ENCODE assay signal across 22 cellular contexts in the genomic region with DNA sequence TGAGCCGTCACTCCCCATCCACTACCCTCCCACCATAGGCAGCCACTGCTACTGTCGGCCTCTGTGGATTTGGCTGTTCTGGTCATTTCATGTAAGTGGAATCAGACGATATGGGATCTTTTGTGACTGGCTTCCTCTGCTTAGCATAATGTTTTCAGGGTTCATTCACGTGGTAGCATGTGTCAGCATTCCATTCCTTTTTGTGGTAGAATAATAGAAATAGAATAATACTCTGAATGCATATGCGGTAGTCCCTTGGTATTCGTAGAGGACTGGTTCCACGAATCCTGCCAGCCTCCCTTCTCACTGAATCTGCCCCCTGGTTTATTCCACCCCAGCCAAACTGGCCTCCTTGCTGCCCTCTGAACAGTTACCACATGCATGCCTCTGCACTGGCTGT.
A peak's percentile ranks its signal among the peaks of the same experiment; 100 is the strongest.
DNase-seq lines count a peak whose midpoint lies in the region; FAIRE-seq and TF ChIP-seq lines count a peak whose summit lies in the region.
"Had no signal": no experiment of that assay in that cellular context is flagged by ENCODE, and none has a peak within 500 bp of the region (broad histone marks: within the 10 kb centered on the region; RNA-seq: fewer than 3 reads in every experiment).

No MANE protein-coding gene starts in this region.

- intact Hi-C loops in activated naive CD4-positive, alpha-beta T cell treated with anti-CD3 and anti-CD28 coated beads for 36 hours (cut with micrococcal nuclease): loop anchor here (2.0 kb wide), 1 partner anchor 461 kb away; no protein-coding TSS in a partner anchor

- H3K27me3 Mint-ChIP-seq in astrocyte (ENCODE audit: low read depth, unreplicated experiment): peaks cover 3% of the 10 kb centered on the region
- no peaks in the 10 kb centered on the region for H3K27me3 Mint-ChIP-seq in activated naive CD4-positive, alpha-beta T cell treated with anti-CD3 and anti-CD28 coated beads for 36 hours (ENCODE audit: low read depth)

- no peak for TF ChIP-seq CTCF in astrocyte (IDR thresholded peaks at IDR 0.05; ENCODE audit: insufficient read depth, low read depth, low read length)

- DNase-seq in HS-27A (ENCODE audit: low read depth) (peak; percentile 2), astrocyte (ENCODE audit: low read depth) (peak; percentile 96), fibroblast of peridontal ligament (ENCODE audit: extremely low read depth) (peak; percentile 26), cerebellar cortex (ENCODE audit: low spot score) (no peak), T1000 (lab: John Stamatoyannopoulos, UW) (no peak), hepatic stellate cell (ENCODE audit: low spot score) (no peak)
- no peak for DNase-seq in activated naive CD4-positive, alpha-beta T cell treated with anti-CD3 and anti-CD28 coated beads for 36 hours
- DNase-seq: ACHN; CD8-positive, alpha-beta T cell; DMS79; NCI-H1436 treated with DMSO at 0.1 percent for 48 hours; NCI-H2029 treated with DMSO at 0.1 percent for 48 hours; NCI-H510A; NCI-H774; Right ventricle myocardium superior; SK-N-SH had no signal

- no peak for FAIRE-seq in astrocyte (lab: Jason Lieb, UNC)
- FAIRE-seq: D721Med, G401.6, K562 had no signal

- H3K36me3 ChIP-seq in astrocyte (ENCODE audit: insufficient read depth, low read length): no peaks in the 10 kb centered on the region
- H3K36me3 ChIP-seq: BLaER1 had no signal

- peaks cover 30% of the 10 kb centered on the region for H3K4me1 ChIP-seq in astrocyte (ENCODE audit: insufficient read depth, low read length)

- H3K36me3 Mint-ChIP-seq in astrocyte (ENCODE audit: low read depth, unreplicated experiment): no peaks in the 10 kb centered on the region
- H3K36me3 Mint-ChIP-seq in activated naive CD4-positive, alpha-beta T cell treated with anti-CD3 and anti-CD28 coated beads for 36 hours (ENCODE audit: low read depth): no peaks in the 10 kb centered on the region
- H3K36me3 Mint-ChIP-seq: CD8-positive, alpha-beta T cell had no signal

- peaks cover 24% of the 10 kb centered on the region for H3K4me1 Mint-ChIP-seq in astrocyte (ENCODE audit: low read depth, unreplicated experiment)
- H3K4me1 Mint-ChIP-seq in activated naive CD4-positive, alpha-beta T cell treated with anti-CD3 and anti-CD28 coated beads for 36 hours (ENCODE audit: low read depth): no peaks in the 10 kb centered on the region

- H3K9me3 Mint-ChIP-seq in astrocyte (ENCODE audit: unreplicated experiment): no peaks in the 10 kb centered on the region
- H3K9me3 Mint-ChIP-seq in activated naive CD4-positive, alpha-beta T cell treated with anti-CD3 and anti-CD28 coated beads for 36 hours: no peaks in the 10 kb centered on the region
- H3K9me3 Mint-ChIP-seq: CD8-positive, alpha-beta T cell; GM23338 had no signal

- H4K20me1 ChIP-seq in astrocyte (ENCODE audit: insufficient read depth, low read length): no peaks in the 10 kb centered on the region
- H4K20me1 ChIP-seq: BLaER1 had no signal

- H3K9ac ChIP-seq in astrocyte (ENCODE audit: low read length): peak overlapping the region; percentile 39
- H3K9ac ChIP-seq: BLaER1, SK-N-SH had no signal

- H3K27ac Mint-ChIP-seq in astrocyte (ENCODE audit: unreplicated experiment): no peak overlapping the region
- no peak overlapping the region for H3K27ac Mint-ChIP-seq in activated naive CD4-positive, alpha-beta T cell treated with anti-CD3 and anti-CD28 coated beads for 36 hours
- H3K27ac Mint-ChIP-seq: CD8-positive, alpha-beta T cell; GM23338 had no signal

- H3K9me3 ChIP-seq in astrocyte (ENCODE audit: insufficient read depth, low read depth, low read length): no peaks in the 10 kb centered on the region
- H3K9me3 ChIP-seq: BLaER1, SK-N-SH had no signal

- H3K4me3 ChIP-seq in astrocyte (ENCODE audit: insufficient read depth, low read depth, low read length): no peak overlapping the region
- H3K4me3 ChIP-seq: BLaER1, GM23338, K562 had no signal

- no peak overlapping the region for H3K4me3 Mint-ChIP-seq in astrocyte (ENCODE audit: unreplicated experiment)
- no peak overlapping the region for H3K4me3 Mint-ChIP-seq in activated naive CD4-positive, alpha-beta T cell treated with anti-CD3 and anti-CD28 coated beads for 36 hours
- H3K4me3 Mint-ChIP-seq: CD8-positive, alpha-beta T cell; GM23338 had no signal

- peak overlapping the region; percentile 72 for H3K27ac ChIP-seq in astrocyte (ENCODE audit: low read depth, low read length)
- H3K27ac ChIP-seq: BLaER1, HL-60 had no signal

- CTCF ChIA-PET in activated naive CD4-positive, alpha-beta T cell treated with anti-CD3 and anti-CD28 coated beads for 36 hours (lab: Charles Lee): no interaction called here

- no peak overlapping the region for H2AFZ ChIP-seq in astrocyte (ENCODE audit: low read depth, low read length)

- peak overlapping the region; percentile 61 for H3K4me2 ChIP-seq in astrocyte (ENCODE audit: low read length)
- H3K4me2 ChIP-seq: BLaER1, GM23338, SK-N-SH had no signal

- no peaks in the 10 kb centered on the region for H3K79me2 ChIP-seq in astrocyte (ENCODE audit: insufficient read depth, low read length)

- no peaks in the 10 kb centered on the region for H3K27me3 ChIP-seq in astrocyte (ENCODE audit: insufficient read depth, low read length)
- H3K27me3 ChIP-seq: BLaER1 had no signal

Comparison
In these comparisons a context has a peak if more than half of its experiments do, and no peak if none do; other contexts are left out.
1. DNase-seq: peak in HS-27A (single experiment), astrocyte (single experiment) and fibroblast of peridontal ligament (single experiment); none in cerebellar cortex (single experiment), T1000 (single experiment), activated naive CD4-positive, alpha-beta T cell treated with anti-CD3 and anti-CD28 coated beads for 36 hours (single experiment) and hepatic stellate cell (single experiment).